Comparison of ENCODE assay signal across 22 cellular contexts in the genomic region with DNA sequence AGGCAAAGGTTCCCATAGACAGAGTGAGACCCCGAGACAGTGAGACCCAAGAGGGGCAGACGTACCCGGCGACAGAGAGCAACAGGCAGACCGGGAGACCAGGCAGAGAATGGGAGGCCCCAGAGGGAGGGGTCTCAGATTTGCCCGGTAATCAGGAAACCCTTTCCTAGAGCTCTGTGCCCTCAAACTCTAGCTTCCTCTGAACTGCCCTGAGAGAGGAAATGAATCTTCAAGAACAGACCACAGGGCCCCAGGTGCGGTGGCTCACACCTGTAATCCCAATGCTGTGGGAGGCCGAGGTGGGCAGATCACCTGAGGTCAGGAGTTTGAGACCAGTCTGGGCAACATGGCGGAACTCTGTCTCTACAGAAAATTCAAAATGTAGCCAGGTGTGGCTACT. TPM values are rescaled to one million over a fixed set of nuclear protein-coding genes. Genes with fewer than 3 reads are reported as not detected.
DNase-seq lines count a peak whose midpoint lies in the region; ATAC-seq and TF ChIP-seq lines count a peak whose summit lies in the region.
"Had no signal": no experiment of that assay in that cellular context is flagged by ENCODE, and none has a peak within 500 bp of the region (broad histone marks: within the 10 kb centered on the region; RNA-seq: fewer than 3 reads in every experiment).

No MANE protein-coding gene starts in this region.

- no peak overlapping the region; the same call in 1 of the 2 replicates for H3K18ac ChIP-seq in IMR-90 (ENCODE audit: low read depth, low read length)

- H3K4me1 ChIP-seq in IMR-90 (ENCODE audit: control insufficient read depth, insufficient read depth, low read length) (peaks cover 10% of the 10 kb centered on the region), spleen (peaks cover 0 to 5% (median 0%) of the 10 kb centered on the region in 6 donors)
- H3K4me1 ChIP-seq: adrenal gland, upper lobe of right lung had no signal

- no peak overlapping the region for H2AK5ac ChIP-seq in IMR-90 (ENCODE audit: low read depth, low read length)

- H3K27me3 ChIP-seq in IMR-90 (ENCODE audit: control insufficient read depth, insufficient read depth, low read length) (peaks cover 27% of the 10 kb centered on the region), spleen (replicated peaks in 1 of 7) (peaks cover 0 to 7% (median 0%) of the 10 kb centered on the region in 7 donors)
- H3K27me3 ChIP-seq: adrenal gland, brain microvascular endothelial cell, upper lobe of right lung had no signal

- POLR2A ChIA-PET in IMR-90 (lab: Charles Lee; ENCODE audit: unreplicated experiment) = no interaction called here

- TF ChIP-seq POLR2A in IMR-90 (IDR thresholded peaks at IDR 0.05; ENCODE audit: low read depth, low read length) (no peak), spleen (IDR thresholded peaks at IDR 0.05) (no peak)

- no peak overlapping the region for H3K56ac ChIP-seq in IMR-90 (ENCODE audit: extremely low read depth, insufficient read depth, low read length)

- no peak overlapping the region; the same call in 1 of the 2 replicates for H4K5ac ChIP-seq in IMR-90 (ENCODE audit: low read depth, low read length)

- TF ChIP-seq CTCF in IMR-90 (conservative IDR thresholded peaks at IDR 0.05; ENCODE audit: low read depth, low read length) (no peak), chondrocyte (IDR thresholded peaks at IDR 0.05) (no peak), mesothelial cell of epicardium (IDR thresholded peaks at IDR 0.05; ENCODE audit: unreplicated experiment) (no peak), spleen (IDR thresholded peaks at IDR 0.05 in 8 of 11, conservative IDR thresholded peaks at IDR 0.05 in 3 of 11) (no peak), Calu3 (IDR thresholded peaks at IDR 0.05; ENCODE audit: unreplicated experiment) (no peak)

- H4K91ac ChIP-seq in IMR-90 (ENCODE audit: insufficient read depth, low read depth, low read length) = no peak overlapping the region; the same call in 1 of the 2 replicates

- no TSS peak for BruUV-seq in IMR-90 (replicated peaks; lab: Mats Ljungman, UMichigan)
- BruUV-seq in Calu3 (replicated peaks; lab: Mats Ljungman, UMichigan) = no TSS peak

- H2BK15ac ChIP-seq in IMR-90 (ENCODE audit: low read depth, low read length) = no peak overlapping the region

- H3K9ac ChIP-seq in IMR-90 (ENCODE audit: low read depth, low read length) = no peak overlapping the region

- no peak for DNase-seq in IMR-90
- no peak for DNase-seq in chondrocyte (ENCODE audit: low spot score)
- no peak for DNase-seq in mesothelial cell of epicardium (ENCODE audit: low spot score in 2 of 2, unreplicated experiment in 2 of 2)
- DNase-seq in spleen = peak; percentile 20
- no peak for DNase-seq in cortex of kidney (lab: John Stamatoyannopoulos, UW)
- DNase-seq in Calu3 = no peak
- DNase-seq: activated CD4-positive, alpha-beta T cell treated with anti-CD3 and anti-CD28 coated beads for 36 hours; activated CD8-positive, alpha-beta memory T cell treated with anti-CD3 and anti-CD28 coated beads for 24 hours; activated T-cell treated with anti-CD3 and anti-CD28 coated beads, Interleukin-2, amount 50 U/mL, for 1 hour; effector CD8-positive, alpha-beta T cell; NCI-H1105; NCI-H187 treated with DMSO at 0.1 percent for 48 hours; occipital lobe; PC-9; small intestine; stimulated activated CD4-positive, alpha-beta T cell treated with anti-CD3 and anti-CD28 coated beads, Interleukin-2, amount 100 ng/mL, for 24 hours; T-helper 2 cell; upper lobe of right lung had no signal

- peak overlapping the region; percentile 94 for H3K27ac Mint-ChIP-seq in chondrocyte (ENCODE audit: unreplicated experiment)
- H3K27ac Mint-ChIP-seq in mesothelial cell of epicardium = peak overlapping the region; percentile 92
- no peak overlapping the region for H3K27ac Mint-ChIP-seq in Calu3 (ENCODE audit: unreplicated experiment)
- H3K27ac Mint-ChIP-seq: activated CD4-positive, alpha-beta T cell treated with anti-CD3 and anti-CD28 coated beads for 36 hours had no signal

- H3K4me3 Mint-ChIP-seq in chondrocyte (ENCODE audit: unreplicated experiment) = peak overlapping the region; percentile 25
- no peak overlapping the region for H3K4me3 Mint-ChIP-seq in mesothelial cell of epicardium
- H3K4me3 Mint-ChIP-seq in Calu3 (ENCODE audit: low read depth, unreplicated experiment) = no peak overlapping the region
- H3K4me3 Mint-ChIP-seq: activated CD4-positive, alpha-beta T cell treated with anti-CD3 and anti-CD28 coated beads for 36 hours had no signal

- no peak overlapping the region for H2AK9ac ChIP-seq in IMR-90 (replicated peaks; ENCODE audit: low read depth, low read length, poor library complexity)

- no peak overlapping the region for H2BK20ac ChIP-seq in IMR-90 (ENCODE audit: low read depth, low read length)

- in situ Hi-C loops in IMR-90 (cut with MboI; ENCODE audit: low sequenced_read_pairs) = no loop called here

- TF ChIP-seq RAD21 in IMR-90 (IDR thresholded peaks at IDR 0.05; ENCODE audit: low read length) = no peak

- no peaks in the 10 kb centered on the region for H4K20me1 ChIP-seq in IMR-90 (ENCODE audit: insufficient read depth, low read length)

- WGBS in IMR-90 (ENCODE audit: extremely low coverage in 2 of 2, insufficient read length in 1 of 2), 2 experiments = 92% methylated on average over 2 of the region's 9 CpGs; no CpG with 5 or more reads in 1 of the 2 experiments
- 46 to 57% (median 55%) methylated on average over 9 of the region's 9 CpGs for WGBS in spleen, 5 donors

- no peak overlapping the region for H4K8ac ChIP-seq in IMR-90 (ENCODE audit: low read depth in 2 of 2, low read length in 2 of 2)

- H2BK5ac ChIP-seq in IMR-90 (ENCODE audit: low read depth, low read length, poor library complexity, severe bottlenecking) = no peak overlapping the region

- H3K79me1 ChIP-seq in IMR-90 (ENCODE audit: low read depth in 1 of 2, low read length in 2 of 2) = no peaks in the 10 kb centered on the region

- peaks cover 2% of the 10 kb centered on the region; the same call in 1 of the 2 replicates for H3K9me1 ChIP-seq in IMR-90 (ENCODE audit: insufficient read depth, low read length)

- H2AFZ ChIP-seq in IMR-90 (replicated peaks; ENCODE audit: low read length, poor library complexity) = peak overlapping the region; percentile 8
- H2AFZ ChIP-seq: PC-9 had no signal

- H3K36me3 ChIP-seq in IMR-90 (ENCODE audit: control insufficient read depth, insufficient read depth, low read length) (no peaks in the 10 kb centered on the region), spleen (no peaks in the 10 kb centered on the region)
- H3K36me3 ChIP-seq: adrenal gland, brain microvascular endothelial cell, upper lobe of right lung had no signal

- intact Hi-C loops in IMR-90 (cut with micrococcal nuclease) (no loop called here), spleen (cut with DNase I; ENCODE audit: low total_unique reads) (no loop called here), Calu3 (cut with micrococcal nuclease; ENCODE audit: unreplicated experiment) (no loop called here)

- no peak overlapping the region for H3K27ac ChIP-seq in IMR-90 (ENCODE audit: insufficient read depth, low read length)
- H3K27ac ChIP-seq in spleen = no peak overlapping the region
- H3K27ac ChIP-seq: adrenal gland, brain microvascular endothelial cell, PC-9, upper lobe of right lung had no signal

- H3K9me3 Mint-ChIP-seq in chondrocyte (ENCODE audit: low read depth) (no peaks in the 10 kb centered on the region), mesothelial cell of epicardium (no peaks in the 10 kb centered on the region), Calu3 (ENCODE audit: low read depth, unreplicated experiment) (no peaks in the 10 kb centered on the region)

- H3K36me3 Mint-ChIP-seq in chondrocyte (ENCODE audit: low read depth) (no peaks in the 10 kb centered on the region), mesothelial cell of epicardium (no peaks in the 10 kb centered on the region), Calu3 (ENCODE audit: insufficient read depth, unreplicated experiment) (no peaks in the 10 kb centered on the region)

- peaks cover 38% of the 10 kb centered on the region for H3K4me1 Mint-ChIP-seq in chondrocyte (ENCODE audit: low read depth)
- peaks cover 52% of the 10 kb centered on the region for H3K4me1 Mint-ChIP-seq in mesothelial cell of epicardium
- no peaks in the 10 kb centered on the region for H3K4me1 Mint-ChIP-seq in Calu3 (ENCODE audit: low read depth, unreplicated experiment)
- H3K4me1 Mint-ChIP-seq: activated CD4-positive, alpha-beta T cell treated with anti-CD3 and anti-CD28 coated beads for 36 hours had no signal

- H3K4me3 ChIP-seq in IMR-90 (ENCODE audit: insufficient read depth, low read depth, low read length) (no peak overlapping the region), spleen (no peak overlapping the region)
- H3K4me3 ChIP-seq: adrenal gland, PC-9, upper lobe of right lung had no signal

- peak overlapping the region; percentile 10; the same call in 1 of the 2 replicates for H2BK120ac ChIP-seq in IMR-90 (ENCODE audit: low read depth, low read length)

- H3K4ac ChIP-seq in IMR-90 (ENCODE audit: low read depth, low read length) = no peak overlapping the region

- H3K27me3 Mint-ChIP-seq in chondrocyte (ENCODE audit: low read depth) (no peaks in the 10 kb centered on the region), mesothelial cell of epicardium (ENCODE audit: low read depth) (no peaks in the 10 kb centered on the region), Calu3 (ENCODE audit: unreplicated experiment) (no peaks in the 10 kb centered on the region)
- H3K27me3 Mint-ChIP-seq: activated CD4-positive, alpha-beta T cell treated with anti-CD3 and anti-CD28 coated beads for 36 hours had no signal

- no peak overlapping the region for H3K14ac ChIP-seq in IMR-90 (replicated peaks; ENCODE audit: low read depth, low read length)

- H3K9me3 ChIP-seq in IMR-90 (ENCODE audit: control insufficient read depth, insufficient read depth, low read length) = no peaks in the 10 kb centered on the region
- no peaks in the 10 kb centered on the region for H3K9me3 ChIP-seq in spleen
- H3K9me3 ChIP-seq: adrenal gland, upper lobe of right lung had no signal

- H3K23ac ChIP-seq in IMR-90 (ENCODE audit: low read depth, low read length) = no peak overlapping the region

- CTCF ChIA-PET in IMR-90 (lab: Yijun Ruan, JAX) (no interaction called here), Calu3 (lab: Charles Lee) (no interaction called here)

- dilution Hi-C loops in IMR-90 (cut with HindIII; ENCODE audit: low sequenced_read_pairs, unreplicated experiment) = no loop called here

- H3K4me2 ChIP-seq in IMR-90 (ENCODE audit: low read depth, low read length) = no peak overlapping the region
- H3K4me2 ChIP-seq: PC-9 had no signal

- ATAC-seq in IMR-90 (ENCODE audit: low read depth) = no peak
- ATAC-seq in GM18867 (IDR thresholded peaks at IDR 0.05; ENCODE audit: unreplicated experiment) = no peak
- ATAC-seq: activated CD4-positive, alpha-beta T cell treated with anti-CD3 and anti-CD28 coated beads for 36 hours; Right ventricle myocardium inferior; upper lobe of right lung had no signal

RNA-seq across cellular contexts. Expression of a gene that starts 47.7 kb away (rescaled TPM):
- total RNA-seq in IMR-90 (2012; rRNA removed) = 30.6 and 31.4 TPM in 2 replicates
- polyA plus RNA-seq in IMR-90 (2012; rRNA removed) = 20.2 and 22.1 TPM in 2 replicates
- polyA plus RNA-seq in IMR-90 (2012; cell fraction: cytosol; rRNA removed) = 9.8 and 12.6 TPM in 2 replicates
- polyA plus RNA-seq in IMR-90 (2012; cell fraction: nucleus; rRNA removed; ENCODE audit: low replicate concordance) = 46.8 and 55.0 TPM in 2 replicates
- 16.1 to 18.8 TPM (median 16.2 TPM) in 3 replicates for total RNA-seq in chondrocyte
- 41.6 to 42.7 TPM (median 42.0 TPM) in 3 replicates for total RNA-seq in mesothelial cell of epicardium
- 10 to 100 TPM; 20.6 to 26.7 (median 22.3) TPM for total RNA-seq in spleen
- polyA plus RNA-seq in spleen = 10 to 100 TPM; 14.5 to 15.5 (median 15.4) TPM
- total RNA-seq in Calu3 (2022) = 19.0 and 21.5 TPM in 2 replicates

RNA-seq across cellular contexts. Expression of a gene that starts 47.8 kb away (rescaled TPM):
- total RNA-seq in IMR-90 (2012; rRNA removed) (27.2 and 29.4 TPM in 2 replicates), chondrocyte (23.2 to 25.9 TPM (median 24.3 TPM) in 3 replicates), mesothelial cell of epicardium (20.3 to 23.9 TPM (median 20.7 TPM) in 3 replicates), spleen (10 to 100 TPM; 15.3 to 32.3 (median 21.0) TPM), Calu3 (2022) (15.7 and 15.8 TPM in 2 replicates)
- polyA plus RNA-seq in IMR-90 (2012; rRNA removed) (17.9 and 20.0 TPM in 2 replicates), spleen (10 to 100 TPM in 1 of 3 donors, 1 to 10 TPM in 2; 5.5 to 11.1 (median 6.5) TPM)
- polyA plus RNA-seq in IMR-90 (2012; cell fraction: cytosol; rRNA removed) = 3.7 and 6.5 TPM in 2 replicates
- 1.5 and 12.2 TPM in 2 replicates for polyA plus RNA-seq in IMR-90 (2012; cell fraction: nucleus; rRNA removed; ENCODE audit: low replicate concordance)
